Comparison of ENCODE assay signal across 1 cellular context in the genomic region with DNA sequence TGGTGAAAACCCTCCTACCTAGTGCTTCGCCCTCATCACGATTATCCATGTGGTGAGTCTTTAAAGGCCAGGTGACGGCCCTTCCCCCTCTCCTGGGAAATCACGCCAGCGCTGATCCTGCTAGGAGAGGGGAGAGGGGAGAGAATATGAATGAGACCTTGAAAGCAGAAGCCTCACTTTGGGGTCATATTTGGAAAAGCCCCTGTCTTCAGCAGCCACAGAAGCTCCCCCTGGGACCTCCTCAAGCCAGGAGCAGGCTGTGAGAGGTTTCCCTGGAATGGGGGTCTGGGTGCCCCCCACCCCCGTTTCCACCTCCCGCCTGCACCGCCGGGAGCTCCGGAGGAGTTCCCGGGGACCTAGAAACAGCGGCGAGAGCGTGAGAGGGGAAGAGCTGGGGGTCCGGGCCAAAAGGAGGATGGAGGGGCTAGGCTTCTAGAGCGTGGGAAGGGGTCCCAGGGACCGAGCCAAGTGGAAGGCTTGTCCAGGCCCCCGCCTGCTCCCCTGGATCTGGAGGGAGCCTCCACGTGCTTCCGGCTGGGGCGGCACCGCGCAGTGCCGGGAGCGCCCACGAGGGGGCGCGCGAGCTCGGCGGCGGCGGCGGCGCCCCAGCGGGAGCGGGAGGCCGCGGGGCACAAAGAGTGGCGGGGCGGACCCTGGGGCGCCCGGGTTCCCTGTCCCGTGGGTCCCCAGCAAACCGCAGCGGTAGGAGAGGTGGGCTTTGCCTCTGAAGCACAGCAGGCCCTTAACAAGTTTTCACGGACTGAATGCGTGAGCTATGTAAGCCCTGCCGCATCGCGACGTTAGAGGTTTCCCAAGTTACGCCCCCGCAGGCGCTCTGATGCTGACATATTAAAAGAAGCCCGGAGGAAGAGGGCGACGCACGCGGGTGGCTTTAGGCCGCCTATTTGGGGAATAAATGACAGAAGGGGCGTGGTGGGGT.
TF ChIP-seq lines count a peak whose summit lies in the region.

No MANE protein-coding gene starts in this region.

TF ChIP-seq in K562, 482 proteins besides CTCF, POLR2A, EP300 and RAD21 (continued from another document and continues in another):
- TF ChIP-seq HNRNPLL (IDR thresholded peaks at IDR 0.05; ENCODE audit: low read depth, low read length, poor library complexity, severe bottlenecking): peak; percentile 48
- TF ChIP-seq, protein P1, sequence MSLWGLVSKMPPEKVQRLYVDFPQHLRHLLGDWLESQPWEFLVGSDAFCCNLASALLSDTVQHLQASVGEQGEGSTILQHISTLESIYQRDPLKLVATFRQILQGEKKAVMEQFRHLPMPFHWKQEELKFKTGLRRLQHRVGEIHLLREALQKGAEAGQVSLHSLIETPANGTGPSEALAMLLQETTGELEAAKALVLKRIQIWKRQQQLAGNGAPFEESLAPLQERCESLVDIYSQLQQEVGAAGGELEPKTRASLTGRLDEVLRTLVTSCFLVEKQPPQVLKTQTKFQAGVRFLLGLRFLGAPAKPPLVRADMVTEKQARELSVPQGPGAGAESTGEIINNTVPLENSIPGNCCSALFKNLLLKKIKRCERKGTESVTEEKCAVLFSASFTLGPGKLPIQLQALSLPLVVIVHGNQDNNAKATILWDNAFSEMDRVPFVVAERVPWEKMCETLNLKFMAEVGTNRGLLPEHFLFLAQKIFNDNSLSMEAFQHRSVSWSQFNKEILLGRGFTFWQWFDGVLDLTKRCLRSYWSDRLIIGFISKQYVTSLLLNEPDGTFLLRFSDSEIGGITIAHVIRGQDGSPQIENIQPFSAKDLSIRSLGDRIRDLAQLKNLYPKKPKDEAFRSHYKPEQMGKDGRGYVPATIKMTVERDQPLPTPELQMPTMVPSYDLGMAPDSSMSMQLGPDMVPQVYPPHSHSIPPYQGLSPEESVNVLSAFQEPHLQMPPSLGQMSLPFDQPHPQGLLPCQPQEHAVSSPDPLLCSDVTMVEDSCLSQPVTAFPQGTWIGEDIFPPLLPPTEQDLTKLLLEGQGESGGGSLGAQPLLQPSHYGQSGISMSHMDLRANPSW (CRISPR knock-in tag; IDR thresholded peaks at IDR 0.05): 0 out of 2 replicates have a peak, but pooled peaks have one; percentile 71
- TF ChIP-seq HCFC1 (IDR thresholded peaks at IDR 0.05; ENCODE audit: low read depth, low read length): no peak; the same call in 1 of the 2 replicates
- TF ChIP-seq YY1 (IDR thresholded peaks at IDR 0.05; ENCODE audit: borderline replicate concordance in 1 of 3, control insufficient read depth in 1 of 3, extremely low read depth in 1 of 3, insufficient read depth in 3 of 3, insufficient read length in 1 of 3, insufficient replicate concordance in 2 of 3, low read depth in 1 of 3, low read length in 2 of 3): peak in 2 of 3 experiments; percentile 48 to 68
- TF ChIP-seq IRF9 (tag; IDR thresholded peaks at IDR 0.05): no peak
- no peak for TF ChIP-seq PYGO2 (tag; IDR thresholded peaks at IDR 0.05)
- no peak for TF ChIP-seq PTRF (tag; IDR thresholded peaks at IDR 0.05)
- no peak for TF ChIP-seq TCFL5 (CRISPR knock-in tag; conservative IDR thresholded peaks at IDR 0.05)
- no peak for TF ChIP-seq HSF4 (CRISPR knock-in tag; IDR thresholded peaks at IDR 0.05; ENCODE audit: borderline replicate concordance)
- no peak for TF ChIP-seq MBD2 (IDR thresholded peaks at IDR 0.05; ENCODE audit: borderline replicate concordance, low read depth)
- no peak for TF ChIP-seq KLF6 (CRISPR knock-in tag; IDR thresholded peaks at IDR 0.05; ENCODE audit: borderline replicate concordance)
- no peak for TF ChIP-seq ASH1L (IDR thresholded peaks at IDR 0.05; ENCODE audit: borderline replicate concordance, low read depth, partially characterized antibody)
- no peak for TF ChIP-seq ZNF224 (CRISPR knock-in tag; IDR thresholded peaks at IDR 0.05)
- no peak for TF ChIP-seq PHB2 (IDR thresholded peaks at IDR 0.05; ENCODE audit: low read depth)
- no peak for TF ChIP-seq RFX5 (IDR thresholded peaks at IDR 0.05; ENCODE audit: low read depth, low read length)
- TF ChIP-seq, protein P2, sequence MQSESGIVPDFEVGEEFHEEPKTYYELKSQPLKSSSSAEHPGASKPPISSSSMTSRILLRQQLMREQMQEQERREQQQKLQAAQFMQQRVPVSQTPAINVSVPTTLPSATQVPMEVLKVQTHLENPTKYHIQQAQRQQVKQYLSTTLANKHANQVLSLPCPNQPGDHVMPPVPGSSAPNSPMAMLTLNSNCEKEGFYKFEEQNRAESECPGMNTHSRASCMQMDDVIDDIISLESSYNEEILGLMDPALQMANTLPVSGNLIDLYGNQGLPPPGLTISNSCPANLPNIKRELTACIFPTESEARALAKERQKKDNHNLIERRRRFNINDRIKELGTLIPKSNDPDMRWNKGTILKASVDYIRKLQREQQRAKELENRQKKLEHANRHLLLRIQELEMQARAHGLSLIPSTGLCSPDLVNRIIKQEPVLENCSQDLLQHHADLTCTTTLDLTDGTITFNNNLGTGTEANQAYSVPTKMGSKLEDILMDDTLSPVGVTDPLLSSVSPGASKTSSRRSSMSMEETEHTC (IDR thresholded peaks at IDR 0.05): 0 out of 2 replicates have a peak, but pooled peaks have one; percentile 12
- TF ChIP-seq ZEB2 (IDR thresholded peaks at IDR 0.05): no peak
- no peak for TF ChIP-seq TSHZ1 (CRISPR knock-in tag; IDR thresholded peaks at IDR 0.05)
- peak; percentile 21; the same call in 1 of the 2 replicates for TF ChIP-seq ZSCAN29 (IDR thresholded peaks at IDR 0.05)
- TF ChIP-seq SP1 (CRISPR knock-in tag; IDR thresholded peaks at IDR 0.05): no peak
- TF ChIP-seq TARDBP (IDR thresholded peaks at IDR 0.05): 0 out of 2 replicates have a peak, but pooled peaks have one; percentile 51
- no peak for TF ChIP-seq ATF6 (CRISPR knock-in tag; IDR thresholded peaks at IDR 0.05)
- TF ChIP-seq TBL1XR1 (IDR thresholded peaks at IDR 0.05; ENCODE audit: low read length in 2 of 2): no peak
- TF ChIP-seq, protein P3, sequence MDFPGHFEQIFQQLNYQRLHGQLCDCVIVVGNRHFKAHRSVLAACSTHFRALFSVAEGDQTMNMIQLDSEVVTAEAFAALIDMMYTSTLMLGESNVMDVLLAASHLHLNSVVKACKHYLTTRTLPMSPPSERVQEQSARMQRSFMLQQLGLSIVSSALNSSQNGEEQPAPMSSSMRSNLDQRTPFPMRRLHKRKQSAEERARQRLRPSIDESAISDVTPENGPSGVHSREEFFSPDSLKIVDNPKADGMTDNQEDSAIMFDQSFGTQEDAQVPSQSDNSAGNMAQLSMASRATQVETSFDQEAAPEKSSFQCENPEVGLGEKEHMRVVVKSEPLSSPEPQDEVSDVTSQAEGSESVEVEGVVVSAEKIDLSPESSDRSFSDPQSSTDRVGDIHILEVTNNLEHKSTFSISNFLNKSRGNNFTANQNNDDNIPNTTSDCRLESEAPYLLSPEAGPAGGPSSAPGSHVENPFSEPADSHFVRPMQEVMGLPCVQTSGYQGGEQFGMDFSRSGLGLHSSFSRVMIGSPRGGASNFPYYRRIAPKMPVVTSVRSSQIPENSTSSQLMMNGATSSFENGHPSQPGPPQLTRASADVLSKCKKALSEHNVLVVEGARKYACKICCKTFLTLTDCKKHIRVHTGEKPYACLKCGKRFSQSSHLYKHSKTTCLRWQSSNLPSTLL (IDR thresholded peaks at IDR 0.05): no peak
- TF ChIP-seq CBX3 (IDR thresholded peaks at IDR 0.05; ENCODE audit: borderline replicate concordance in 1 of 2, low read length in 2 of 2): peak in 1 of 2 experiments; percentile 81; a peak in 1 of 3 replicates
- TF ChIP-seq HNRNPK (IDR thresholded peaks at IDR 0.05; ENCODE audit: low read depth, low read length, poor library complexity, severe bottlenecking): no peak
- TF ChIP-seq CBFA2T3 (IDR thresholded peaks at IDR 0.05): no peak
- TF ChIP-seq, protein P4, sequence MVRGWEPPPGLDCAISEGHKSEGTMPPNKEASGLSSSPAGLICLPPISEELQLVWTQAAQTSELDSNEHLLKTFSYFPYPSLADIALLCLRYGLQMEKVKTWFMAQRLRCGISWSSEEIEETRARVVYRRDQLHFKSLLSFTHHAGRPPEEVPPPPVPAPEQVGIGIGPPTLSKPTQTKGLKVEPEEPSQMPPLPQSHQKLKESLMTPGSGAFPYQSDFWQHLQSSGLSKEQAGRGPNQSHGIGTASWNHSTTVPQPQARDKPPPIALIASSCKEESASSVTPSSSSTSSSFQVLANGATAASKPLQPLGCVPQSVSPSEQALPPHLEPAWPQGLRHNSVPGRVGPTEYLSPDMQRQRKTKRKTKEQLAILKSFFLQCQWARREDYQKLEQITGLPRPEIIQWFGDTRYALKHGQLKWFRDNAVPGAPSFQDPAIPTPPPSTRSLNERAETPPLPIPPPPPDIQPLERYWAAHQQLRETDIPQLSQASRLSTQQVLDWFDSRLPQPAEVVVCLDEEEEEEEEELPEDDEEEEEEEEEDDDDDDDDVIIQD (CRISPR knock-in tag; IDR thresholded peaks at IDR 0.05): no peak
- TF ChIP-seq TRIM24 (IDR thresholded peaks at IDR 0.05): no peak
- 0 out of 2 replicates have a peak, but pooled peaks have one; percentile 73 for TF ChIP-seq KAT7 (CRISPR knock-in tag; IDR thresholded peaks at IDR 0.05; ENCODE audit: borderline replicate concordance)
- TF ChIP-seq SNAPC5 (CRISPR knock-in tag; IDR thresholded peaks at IDR 0.05): no peak
- TF ChIP-seq ZNF436 (CRISPR knock-in tag; IDR thresholded peaks at IDR 0.05): no peak
- TF ChIP-seq, protein P5, sequence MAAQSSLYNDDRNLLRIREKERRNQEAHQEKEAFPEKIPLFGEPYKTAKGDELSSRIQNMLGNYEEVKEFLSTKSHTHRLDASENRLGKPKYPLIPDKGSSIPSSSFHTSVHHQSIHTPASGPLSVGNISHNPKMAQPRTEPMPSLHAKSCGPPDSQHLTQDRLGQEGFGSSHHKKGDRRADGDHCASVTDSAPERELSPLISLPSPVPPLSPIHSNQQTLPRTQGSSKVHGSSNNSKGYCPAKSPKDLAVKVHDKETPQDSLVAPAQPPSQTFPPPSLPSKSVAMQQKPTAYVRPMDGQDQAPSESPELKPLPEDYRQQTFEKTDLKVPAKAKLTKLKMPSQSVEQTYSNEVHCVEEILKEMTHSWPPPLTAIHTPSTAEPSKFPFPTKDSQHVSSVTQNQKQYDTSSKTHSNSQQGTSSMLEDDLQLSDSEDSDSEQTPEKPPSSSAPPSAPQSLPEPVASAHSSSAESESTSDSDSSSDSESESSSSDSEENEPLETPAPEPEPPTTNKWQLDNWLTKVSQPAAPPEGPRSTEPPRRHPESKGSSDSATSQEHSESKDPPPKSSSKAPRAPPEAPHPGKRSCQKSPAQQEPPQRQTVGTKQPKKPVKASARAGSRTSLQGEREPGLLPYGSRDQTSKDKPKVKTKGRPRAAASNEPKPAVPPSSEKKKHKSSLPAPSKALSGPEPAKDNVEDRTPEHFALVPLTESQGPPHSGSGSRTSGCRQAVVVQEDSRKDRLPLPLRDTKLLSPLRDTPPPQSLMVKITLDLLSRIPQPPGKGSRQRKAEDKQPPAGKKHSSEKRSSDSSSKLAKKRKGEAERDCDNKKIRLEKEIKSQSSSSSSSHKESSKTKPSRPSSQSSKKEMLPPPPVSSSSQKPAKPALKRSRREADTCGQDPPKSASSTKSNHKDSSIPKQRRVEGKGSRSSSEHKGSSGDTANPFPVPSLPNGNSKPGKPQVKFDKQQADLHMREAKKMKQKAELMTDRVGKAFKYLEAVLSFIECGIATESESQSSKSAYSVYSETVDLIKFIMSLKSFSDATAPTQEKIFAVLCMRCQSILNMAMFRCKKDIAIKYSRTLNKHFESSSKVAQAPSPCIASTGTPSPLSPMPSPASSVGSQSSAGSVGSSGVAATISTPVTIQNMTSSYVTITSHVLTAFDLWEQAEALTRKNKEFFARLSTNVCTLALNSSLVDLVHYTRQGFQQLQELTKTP (IDR thresholded peaks at IDR 0.05; ENCODE audit: low read depth in 1 of 2, partially characterized antibody in 2 of 2): no peak
- TF ChIP-seq, protein P6, sequence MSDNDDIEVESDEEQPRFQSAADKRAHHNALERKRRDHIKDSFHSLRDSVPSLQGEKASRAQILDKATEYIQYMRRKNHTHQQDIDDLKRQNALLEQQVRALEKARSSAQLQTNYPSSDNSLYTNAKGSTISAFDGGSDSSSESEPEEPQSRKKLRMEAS (CRISPR knock-in tag; IDR thresholded peaks at IDR 0.05): peak; percentile 97
- no peak for TF ChIP-seq MCM5 (IDR thresholded peaks at IDR 0.05; ENCODE audit: low read depth)
- no peak for TF ChIP-seq NCOA1 (IDR thresholded peaks at IDR 0.05; ENCODE audit: low read depth)
